ENCODE assay signal across 8 cellular contexts in the genomic region with DNA sequence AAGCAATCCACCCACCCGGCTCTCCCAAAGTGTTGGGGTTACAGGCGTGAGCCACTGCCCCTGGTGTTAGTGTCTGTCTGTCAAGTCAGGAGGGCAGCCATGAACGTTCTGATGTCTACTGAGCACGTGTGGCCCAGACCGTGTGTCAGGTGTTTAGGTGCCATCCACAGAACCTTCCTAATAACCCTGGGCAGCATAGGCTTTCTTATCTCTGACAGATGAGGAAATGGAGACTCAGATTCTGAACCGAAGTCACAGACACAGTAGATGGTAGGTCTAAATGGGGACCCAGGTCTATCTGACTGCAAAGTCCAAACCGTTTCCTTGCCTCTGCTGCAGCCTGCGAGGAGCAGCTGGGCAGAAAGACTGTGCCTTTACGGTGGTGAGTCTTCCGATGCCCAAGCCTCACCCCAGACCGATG. TPM values are rescaled to one million over a fixed set of nuclear protein-coding genes. Genes with fewer than 3 reads are reported as not detected.
DNase-seq lines count a peak whose midpoint lies in the region; ATAC-seq and TF ChIP-seq lines count a peak whose summit lies in the region.

No MANE protein-coding gene starts in this region.

- no peak for DNase-seq in activated CD4-positive, alpha-beta T cell treated with anti-CD3 and anti-CD28 coated beads for 36 hours
- no peak for DNase-seq in activated CD4-positive, alpha-beta T cell treated with anti-CD3 and anti-CD28 coated beads for 48 hours
- DNase-seq in WTC11 (ENCODE audit: low spot score), result no peak
- DNase-seq in suprapubic skin (ENCODE audit: low spot score in 2 of 2), result peak in 1 of 2 donors; percentile 65
- no peak for DNase-seq in cerebellar cortex (ENCODE audit: low spot score)
- DNase-seq in NCI-H1105 treated with DMSO at 0.1 percent for 48 hours (lab: John Stamatoyannopoulos, UW), result no peak
- DNase-seq in anterior cingulate cortex (lab: John Stamatoyannopoulos, UW), result no peak

- H3K27ac ChIP-seq in iPS-20b (ENCODE audit: low read length), result no peak overlapping the region
- H3K27ac ChIP-seq in suprapubic skin, result peak overlapping the region; percentile 96

- no peaks in the 10 kb centered on the region for H3K9me3 Mint-ChIP-seq in activated CD4-positive, alpha-beta T cell treated with anti-CD3 and anti-CD28 coated beads for 36 hours (ENCODE audit: low read depth)
- no peaks in the 10 kb centered on the region for H3K9me3 Mint-ChIP-seq in WTC11

- H3K9ac ChIP-seq in iPS-20b (ENCODE audit: low read depth, low read length), result no peak overlapping the region; the same call in 1 of the 2 replicates

- no peaks in the 10 kb centered on the region for H3K36me3 Mint-ChIP-seq in activated CD4-positive, alpha-beta T cell treated with anti-CD3 and anti-CD28 coated beads for 36 hours (ENCODE audit: low read depth)
- no peaks in the 10 kb centered on the region for H3K36me3 Mint-ChIP-seq in WTC11

- no peak for TF ChIP-seq EP300 in suprapubic skin (IDR thresholded peaks at IDR 0.05)

- H3K27me3 ChIP-seq in iPS-20b (ENCODE audit: insufficient read depth, low read length), result peaks cover 53% of the 10 kb centered on the region
- no peaks in the 10 kb centered on the region for H3K27me3 ChIP-seq in suprapubic skin

- no peaks in the 10 kb centered on the region for H3K27me3 Mint-ChIP-seq in activated CD4-positive, alpha-beta T cell treated with anti-CD3 and anti-CD28 coated beads for 36 hours
- peaks cover 49% of the 10 kb centered on the region for H3K27me3 Mint-ChIP-seq in WTC11 (ENCODE audit: low read depth)

- H3K4me1 Mint-ChIP-seq in activated CD4-positive, alpha-beta T cell treated with anti-CD3 and anti-CD28 coated beads for 36 hours, result peaks cover 72% of the 10 kb centered on the region
- H3K4me1 Mint-ChIP-seq in WTC11, result peaks cover 28% of the 10 kb centered on the region

- TF ChIP-seq CTCF in WTC11 (IDR thresholded peaks at IDR 0.05) (no peak), suprapubic skin (IDR thresholded peaks at IDR 0.05) (no peak)

- no peaks in the 10 kb centered on the region; the same call in 1 of the 2 replicates for H3K4me1 ChIP-seq in iPS-20b (ENCODE audit: insufficient read depth, low read length)
- H3K4me1 ChIP-seq in suprapubic skin, result peaks cover 46% of the 10 kb centered on the region

- H3K9me3 ChIP-seq in iPS-20b (ENCODE audit: insufficient read depth, low read depth, low read length) (no peaks in the 10 kb centered on the region), suprapubic skin (no peaks in the 10 kb centered on the region)

- TF ChIP-seq POLR2A in suprapubic skin (IDR thresholded peaks at IDR 0.05), result no peak

- CTCF ChIA-PET in activated CD4-positive, alpha-beta T cell treated with anti-CD3 and anti-CD28 coated beads for 36 hours (lab: Charles Lee), result interaction anchor here (0.5 to 3.6 kb wide), 7 partner anchors 16 to 142 kb away, joined by 3 to 19 read pairs (median 6); no protein-coding TSS in a partner anchor
- CTCF ChIA-PET in WTC11 (lab: Charles Lee), result interaction anchor here (0.6 to 1.7 kb wide), 4 partner anchors 70 to 337 kb away, joined by 3 to 6 read pairs (median 4); no protein-coding TSS in a partner anchor

- POLR2A ChIA-PET in activated CD4-positive, alpha-beta T cell treated with anti-CD3 and anti-CD28 coated beads for 36 hours (lab: Charles Lee), result no interaction called here
- POLR2A ChIA-PET in WTC11 (lab: Charles Lee), result no interaction called here

- H3K4me3 ChIP-seq in iPS-20b (ENCODE audit: low read length) (peak overlapping the region; percentile 61), suprapubic skin (peak overlapping the region; percentile 77)

- intact Hi-C loops in activated CD4-positive, alpha-beta T cell treated with anti-CD3 and anti-CD28 coated beads for 36 hours (cut with DNase I, micrococcal nuclease), result loop anchor here (2.0 to 5.0 kb wide), 2 partner anchors 52 to 74 kb away; no protein-coding TSS in a partner anchor

- peak overlapping the region; percentile 83 for H3K4me3 Mint-ChIP-seq in activated CD4-positive, alpha-beta T cell treated with anti-CD3 and anti-CD28 coated beads for 36 hours
- peak overlapping the region; percentile 69 for H3K4me3 Mint-ChIP-seq in WTC11

- WGBS in suprapubic skin, result 30% methylated on average over 10 of the region's 11 CpGs

- H3K36me3 ChIP-seq in iPS-20b (ENCODE audit: insufficient read depth, low read depth, low read length), result no peaks in the 10 kb centered on the region
- H3K36me3 ChIP-seq in suprapubic skin, result no peaks in the 10 kb centered on the region

- ATAC-seq in activated CD4-positive, alpha-beta T cell treated with anti-CD3 and anti-CD28 coated beads for 36 hours, result no peak
- ATAC-seq in WTC11, result no peak

- peak overlapping the region; percentile 11 for H3K27ac Mint-ChIP-seq in activated CD4-positive, alpha-beta T cell treated with anti-CD3 and anti-CD28 coated beads for 36 hours
- no peak overlapping the region for H3K27ac Mint-ChIP-seq in WTC11

TF ChIP-seq in WTC11, 78 proteins besides CTCF, POLR2A, EP300 and RAD21:
- TF ChIP-seq MXD4 (CRISPR knock-in tag; IDR thresholded peaks at IDR 0.05; ENCODE audit: borderline replicate concordance) (no peak), ZNF671 (CRISPR knock-in tag; IDR thresholded peaks at IDR 0.05) (no peak)
- TF ChIP-seq, protein P1, sequence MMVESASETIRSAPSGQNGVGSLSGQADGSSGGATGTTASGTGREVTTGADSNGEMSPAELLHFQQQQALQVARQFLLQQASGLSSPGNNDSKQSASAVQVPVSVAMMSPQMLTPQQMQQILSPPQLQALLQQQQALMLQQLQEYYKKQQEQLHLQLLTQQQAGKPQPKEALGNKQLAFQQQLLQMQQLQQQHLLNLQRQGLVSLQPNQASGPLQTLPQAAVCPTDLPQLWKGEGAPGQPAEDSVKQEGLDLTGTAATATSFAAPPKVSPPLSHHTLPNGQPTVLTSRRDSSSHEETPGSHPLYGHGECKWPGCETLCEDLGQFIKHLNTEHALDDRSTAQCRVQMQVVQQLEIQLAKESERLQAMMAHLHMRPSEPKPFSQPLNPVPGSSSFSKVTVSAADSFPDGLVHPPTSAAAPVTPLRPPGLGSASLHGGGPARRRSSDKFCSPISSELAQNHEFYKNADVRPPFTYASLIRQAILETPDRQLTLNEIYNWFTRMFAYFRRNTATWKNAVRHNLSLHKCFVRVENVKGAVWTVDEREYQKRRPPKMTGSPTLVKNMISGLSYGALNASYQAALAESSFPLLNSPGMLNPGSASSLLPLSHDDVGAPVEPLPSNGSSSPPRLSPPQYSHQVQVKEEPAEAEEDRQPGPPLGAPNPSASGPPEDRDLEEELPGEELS (CRISPR knock-in tag; IDR thresholded peaks at IDR 0.05), result no peak
TF ChIP-seq in WTC11: peak in this region for 0.

RNA-seq across cellular contexts. Expression of a gene that starts 0.6 kb away (rescaled TPM):
- total RNA-seq in activated CD4-positive, alpha-beta T cell treated with anti-CD3 and anti-CD28 coated beads for 36 hours, result 10 to 100 TPM; 13.1 to 14.0 TPM
- total RNA-seq in WTC11 (2021) (3.2 to 7.0 TPM (median 3.4 TPM) in 3 replicates), suprapubic skin (10 to 100 TPM; 16.1 to 22.9 (median 20.8) TPM)
